ENCODE assay signal across 8 cellular contexts in genomic region chr10:13349776-13350274, GRCh38. TPM values are rescaled to one million over a fixed set of nuclear protein-coding genes. Genes with fewer than 3 reads are reported as not detected.
DNase-seq lines count a peak whose midpoint lies in the region; ATAC-seq and TF ChIP-seq lines count a peak whose summit lies in the region.

No MANE protein-coding gene starts in this region.

- no peaks in the 10 kb centered on the region for H3K36me3 Mint-ChIP-seq in CD14-positive monocyte
- H3K36me3 Mint-ChIP-seq in activated T-cell treated with anti-CD3 and anti-CD28 coated beads, Interleukin-2, amount 50 U/mL, for 4 hours (ENCODE audit: insufficient read depth), result no peaks in the 10 kb centered on the region

- H4K20me1 ChIP-seq in Loucy (ENCODE audit: insufficient read depth, low read length, poor library complexity, severe bottlenecking), result no peaks in the 10 kb centered on the region
- H4K20me1 ChIP-seq in neural cell (ENCODE audit: insufficient read depth), result no peaks in the 10 kb centered on the region

- peak; percentile 54 for DNase-seq in CD14-positive monocyte (ENCODE audit: low spot score)
- DNase-seq in activated T-cell treated with anti-CD3 and anti-CD28 coated beads, Interleukin-2, amount 50 U/mL, for 4 hours, result no peak
- DNase-seq in foreskin keratinocyte, result no peak
- DNase-seq in NCI-H2107 treated with DMSO at 0.1 percent for 48 hours (lab: John Stamatoyannopoulos, UW; ENCODE audit: unreplicated experiment), result no peak

- H3K4me2 ChIP-seq in Loucy (ENCODE audit: low read depth, low read length, poor library complexity, severe bottlenecking) (peak overlapping the region; percentile 91), neural cell (ENCODE audit: low read length) (peak overlapping the region; percentile 91)

- ATAC-seq in activated T-cell treated with anti-CD3 and anti-CD28 coated beads, Interleukin-2, amount 50 U/mL, for 4 hours, result no peak
- ATAC-seq in foreskin keratinocyte (peak; percentile 25), GM21717 (IDR thresholded peaks at IDR 0.05; ENCODE audit: unreplicated experiment) (no peak), HG02763 (IDR thresholded peaks at IDR 0.05; ENCODE audit: unreplicated experiment) (no peak)

- TF ChIP-seq EP300 in neural cell (conservative IDR thresholded peaks at IDR 0.05; ENCODE audit: poor library complexity, severe bottlenecking), result no peak

- H3K9me3 ChIP-seq in Loucy (ENCODE audit: insufficient read depth, low read depth, low read length) (no peaks in the 10 kb centered on the region), neural cell (ENCODE audit: low read length) (no peaks in the 10 kb centered on the region)

- H3K4me1 ChIP-seq in Loucy (ENCODE audit: insufficient read depth, low read length, poor library complexity, severe bottlenecking) (peaks cover 40% of the 10 kb centered on the region), foreskin keratinocyte (no peaks in the 10 kb centered on the region)

- peak overlapping the region; percentile 99 for H3K9ac ChIP-seq in Loucy (ENCODE audit: low read depth, low read length, poor library complexity, severe bottlenecking)
- peak overlapping the region; percentile 26 for H3K9ac ChIP-seq in neural cell (ENCODE audit: low read length)

- H3K79me2 ChIP-seq in Loucy (ENCODE audit: insufficient read depth, low read length) (peaks cover 43% of the 10 kb centered on the region), neural cell (replicated peaks; ENCODE audit: insufficient read depth, low read length) (peaks cover 21% of the 10 kb centered on the region)

- TF ChIP-seq CTCF in CD14-positive monocyte (IDR thresholded peaks at IDR 0.05) (no peak), Loucy (conservative IDR thresholded peaks at IDR 0.05; ENCODE audit: low read length) (no peak), foreskin keratinocyte (conservative IDR thresholded peaks at IDR 0.05) (no peak), neural cell (IDR thresholded peaks at IDR 0.05; ENCODE audit: poor library complexity, severe bottlenecking) (no peak)

- no peak overlapping the region for H2AFZ ChIP-seq in Loucy (ENCODE audit: low read length)
- H2AFZ ChIP-seq in neural cell (ENCODE audit: low read depth, low read length), result no peak overlapping the region

- peak overlapping the region in 2 of 7 donors; percentile 34 to 37 for H3K27ac Mint-ChIP-seq in CD14-positive monocyte

- H3K27me3 ChIP-seq in Loucy (ENCODE audit: insufficient read depth, low read length, poor library complexity, severe bottlenecking), result no peaks in the 10 kb centered on the region
- peaks cover 38% of the 10 kb centered on the region for H3K27me3 ChIP-seq in foreskin keratinocyte
- H3K27me3 ChIP-seq in neural cell (ENCODE audit: insufficient read depth, low read depth, low read length), result peaks cover 19% of the 10 kb centered on the region

- H3K36me3 ChIP-seq in Loucy (ENCODE audit: insufficient read depth, low read length), result no peaks in the 10 kb centered on the region
- H3K36me3 ChIP-seq in neural cell (ENCODE audit: insufficient read depth, low read length), result no peaks in the 10 kb centered on the region

- no peaks in the 10 kb centered on the region for H3K9me3 Mint-ChIP-seq in CD14-positive monocyte
- no peaks in the 10 kb centered on the region for H3K9me3 Mint-ChIP-seq in activated T-cell treated with anti-CD3 and anti-CD28 coated beads, Interleukin-2, amount 50 U/mL, for 4 hours

- peak overlapping the region; percentile 91 for H3K4me3 ChIP-seq in Loucy (ENCODE audit: low read length, poor library complexity, severe bottlenecking)
- H3K4me3 ChIP-seq in neural cell (ENCODE audit: low read length), result peak overlapping the region; percentile 99

- intact Hi-C loops in CD14-positive monocyte (cut with micrococcal nuclease), result loop anchor here in 1 of 2 donors (5.0 kb wide), 1 partner anchor 48 kb away; the partner anchor contains the start of gene PHYH

- H3F3A ChIP-seq in Loucy (ENCODE audit: low read depth), result no peaks in the 10 kb centered on the region
- no peaks in the 10 kb centered on the region for H3F3A ChIP-seq in neural cell (ENCODE audit: insufficient read depth, low read length, poor library complexity, severe bottlenecking)

- H3K27me3 Mint-ChIP-seq in CD14-positive monocyte (ENCODE audit: low read depth in 3 of 3), result peaks cover 19 to 34% (median 30%) of the 10 kb centered on the region in 3 donors
- H3K27me3 Mint-ChIP-seq in activated T-cell treated with anti-CD3 and anti-CD28 coated beads, Interleukin-2, amount 50 U/mL, for 4 hours (ENCODE audit: low read depth), result no peaks in the 10 kb centered on the region

- H3K27ac ChIP-seq in foreskin keratinocyte (no peak overlapping the region), neural cell (ENCODE audit: low read length) (no peak overlapping the region)

- peaks cover 38% of the 10 kb centered on the region for H3K4me1 Mint-ChIP-seq in CD14-positive monocyte
- peaks cover 51% of the 10 kb centered on the region for H3K4me1 Mint-ChIP-seq in activated T-cell treated with anti-CD3 and anti-CD28 coated beads, Interleukin-2, amount 50 U/mL, for 4 hours (ENCODE audit: low read depth)

- no peaks in the 10 kb centered on the region for H3K9me2 ChIP-seq in Loucy (replicated peaks; ENCODE audit: low read depth, low read length)
- no peaks in the 10 kb centered on the region for H3K9me2 ChIP-seq in neural cell (ENCODE audit: insufficient read depth, low read length)

- no peak for TF ChIP-seq RAD21 in neural cell (conservative IDR thresholded peaks at IDR 0.05)

- peak overlapping the region; percentile 88 to 95 for H3K4me3 Mint-ChIP-seq in CD14-positive monocyte
- H3K4me3 Mint-ChIP-seq in activated T-cell treated with anti-CD3 and anti-CD28 coated beads, Interleukin-2, amount 50 U/mL, for 4 hours, result peak overlapping the region; percentile 88

TF ChIP-seq in neural cell, 6 proteins besides CTCF, POLR2A, EP300 and RAD21:
- no peak for TF ChIP-seq SMC3 (conservative IDR thresholded peaks at IDR 0.05; ENCODE audit: poor library complexity)
- TF ChIP-seq TAF1 (IDR thresholded peaks at IDR 0.05; ENCODE audit: low read depth), result no peak
- no peak for TF ChIP-seq POLR2AphosphoS5 (IDR thresholded peaks at IDR 0.05)
- TF ChIP-seq MXI1 (conservative IDR thresholded peaks at IDR 0.05; ENCODE audit: poor library complexity, severe bottlenecking), result no peak
- TF ChIP-seq, protein P1, sequence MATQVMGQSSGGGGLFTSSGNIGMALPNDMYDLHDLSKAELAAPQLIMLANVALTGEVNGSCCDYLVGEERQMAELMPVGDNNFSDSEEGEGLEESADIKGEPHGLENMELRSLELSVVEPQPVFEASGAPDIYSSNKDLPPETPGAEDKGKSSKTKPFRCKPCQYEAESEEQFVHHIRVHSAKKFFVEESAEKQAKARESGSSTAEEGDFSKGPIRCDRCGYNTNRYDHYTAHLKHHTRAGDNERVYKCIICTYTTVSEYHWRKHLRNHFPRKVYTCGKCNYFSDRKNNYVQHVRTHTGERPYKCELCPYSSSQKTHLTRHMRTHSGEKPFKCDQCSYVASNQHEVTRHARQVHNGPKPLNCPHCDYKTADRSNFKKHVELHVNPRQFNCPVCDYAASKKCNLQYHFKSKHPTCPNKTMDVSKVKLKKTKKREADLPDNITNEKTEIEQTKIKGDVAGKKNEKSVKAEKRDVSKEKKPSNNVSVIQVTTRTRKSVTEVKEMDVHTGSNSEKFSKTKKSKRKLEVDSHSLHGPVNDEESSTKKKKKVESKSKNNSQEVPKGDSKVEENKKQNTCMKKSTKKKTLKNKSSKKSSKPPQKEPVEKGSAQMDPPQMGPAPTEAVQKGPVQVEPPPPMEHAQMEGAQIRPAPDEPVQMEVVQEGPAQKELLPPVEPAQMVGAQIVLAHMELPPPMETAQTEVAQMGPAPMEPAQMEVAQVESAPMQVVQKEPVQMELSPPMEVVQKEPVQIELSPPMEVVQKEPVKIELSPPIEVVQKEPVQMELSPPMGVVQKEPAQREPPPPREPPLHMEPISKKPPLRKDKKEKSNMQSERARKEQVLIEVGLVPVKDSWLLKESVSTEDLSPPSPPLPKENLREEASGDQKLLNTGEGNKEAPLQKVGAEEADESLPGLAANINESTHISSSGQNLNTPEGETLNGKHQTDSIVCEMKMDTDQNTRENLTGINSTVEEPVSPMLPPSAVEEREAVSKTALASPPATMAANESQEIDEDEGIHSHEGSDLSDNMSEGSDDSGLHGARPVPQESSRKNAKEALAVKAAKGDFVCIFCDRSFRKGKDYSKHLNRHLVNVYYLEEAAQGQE (IDR thresholded peaks at IDR 0.05; ENCODE audit: borderline replicate concordance), result no peak
- no peak for TF ChIP-seq EZH2 (IDR thresholded peaks at IDR 0.05; ENCODE audit: borderline replicate concordance, insufficient read depth, low read length, poor library complexity, severe bottlenecking)

RNA-seq across cellular contexts. Expression of gene SEPHS1, which starts 1.7 kb away (rescaled TPM):
- 10 to 100 TPM; 11.9 to 15.1 TPM for polyA plus RNA-seq in CD14-positive monocyte
- total RNA-seq in activated T-cell treated with anti-CD3 and anti-CD28 coated beads, Interleukin-2, amount 50 U/mL, for 4 hours, result 10 to 100 TPM; 43.4 to 56.2 (median 48.5) TPM
- 37.9 and 46.1 TPM in 2 replicates for total RNA-seq in foreskin keratinocyte
- polyA plus RNA-seq in foreskin keratinocyte, result 35.3 and 42.6 TPM in 2 replicates
- polyA plus RNA-seq in neural cell, result 61.0 and 76.3 TPM in 2 replicates
- polyA minus RNA-seq in neural cell, result 74.5 and 80.3 TPM in 2 replicates

RNA-seq across cellular contexts. Expression of gene PHYH, which starts 50.0 kb away (rescaled TPM):
- 10 to 100 TPM; 19.5 to 19.6 TPM for polyA plus RNA-seq in CD14-positive monocyte
- 1 to 10 TPM; 5.9 to 7.5 (median 6.0) TPM for total RNA-seq in activated T-cell treated with anti-CD3 and anti-CD28 coated beads, Interleukin-2, amount 50 U/mL, for 4 hours
- total RNA-seq in foreskin keratinocyte, result 7.7 and 8.7 TPM in 2 replicates
- polyA plus RNA-seq in foreskin keratinocyte, result 8.7 and 10.6 TPM in 2 replicates
- 7.7 and 9.1 TPM in 2 replicates for polyA plus RNA-seq in neural cell
- polyA minus RNA-seq in neural cell, result 8.8 and 13.1 TPM in 2 replicates
